In genomic region chr4:20326460-20326859, GRCh38 we compare ENCODE assay signal across 30 cellular contexts.
"Had no signal": no experiment of that assay in that cellular context is flagged by ENCODE, and none has a peak within 500 bp of the region (broad histone marks: within the 10 kb centered on the region; RNA-seq: fewer than 3 reads in every experiment).

No MANE protein-coding gene starts in this region.

- H3K36me3 Mint-ChIP-seq: activated naive CD8-positive, alpha-beta T cell treated with anti-CD3 and anti-CD28 coated beads for 36 hours; memory B cell; natural killer cell had no signal

- H3K27me3 Mint-ChIP-seq: activated naive CD8-positive, alpha-beta T cell treated with anti-CD3 and anti-CD28 coated beads for 36 hours; memory B cell; progenitor cell of endocrine pancreas had no signal

- ATAC-seq: activated CD4-positive, CD25-positive, alpha-beta regulatory T cell treated with anti-CD3 and anti-CD28 coated beads, Interleukin-2, amount 50 U/mL, for 24 hours; left colon; natural killer cell; right lobe of liver; stimulated activated naive CD8-positive, alpha-beta T cell treated with anti-CD3 and anti-CD28 coated beads, Interleukin-15, Interleukin-2, amounts not matched to agents 100 U/mL and 50 U/mL, for 24 hours had no signal

- H3K36me3 ChIP-seq: brain microvascular endothelial cell, neutrophil, right lobe of liver, transverse colon, WERI-Rb-1 had no signal

- H3K4me3 ChIP-seq: coronary artery, dorsolateral prefrontal cortex, right lobe of liver, testis, transverse colon had no signal

- H3K4me3 Mint-ChIP-seq: activated naive CD4-positive, alpha-beta T cell treated with anti-CD3 and anti-CD28 coated beads for 36 hours; activated naive CD8-positive, alpha-beta T cell treated with anti-CD3 and anti-CD28 coated beads for 36 hours; memory B cell; natural killer cell; T-helper 2 cell treated with Interferon-gamma antibody and Interleukin-4, amounts not matched to agents 5 μg/mL and 100 μg/mL, for 36 hours had no signal

- DNase-seq: activated CD4-positive, alpha-beta T cell treated with anti-CD3 and anti-CD28 coated beads for 48 hours; activated CD4-positive, alpha-beta T cell treated with anti-CD3 and anti-CD28 coated beads, Interleukin-2, amount 50 U/mL, for 48 hours; activated CD8-positive, alpha-beta memory T cell treated with anti-CD3 and anti-CD28 coated beads for 24 hours; activated effector memory CD4-positive, alpha-beta T cell treated with anti-CD3 and anti-CD28 coated beads, Interleukin-2, amount 50 U/mL, for 16 hours; activated naive CD4-positive, alpha-beta T cell treated with anti-CD3 and anti-CD28 coated beads for 36 hours; activated naive CD8-positive, alpha-beta T cell treated with anti-CD3 and anti-CD28 coated beads for 36 hours; amniotic stem cell; brain microvascular endothelial cell; dorsolateral prefrontal cortex; effector memory CD4-positive, alpha-beta T cell; erythroblast; head of caudate nucleus; hippocampal formation; left colon; natural killer cell; right lobe of liver; stimulated activated CD4-positive, alpha-beta T cell treated with anti-CD3 and anti-CD28 coated beads, Interleukin-4, amount 100 ng/mL, for 1 hour; stimulated activated naive CD8-positive, alpha-beta T cell treated with anti-CD3 and anti-CD28 coated beads, Interleukin-15, Interleukin-2, amounts not matched to agents 100 U/mL and 50 U/mL, for 24 hours; T-helper 1 cell; testis; transverse colon; WERI-Rb-1 had no signal

- H3K9me3 Mint-ChIP-seq: activated naive CD4-positive, alpha-beta T cell treated with anti-CD3 and anti-CD28 coated beads for 36 hours; activated naive CD8-positive, alpha-beta T cell treated with anti-CD3 and anti-CD28 coated beads for 36 hours; T-helper 2 cell treated with Interferon-gamma antibody and Interleukin-4, amounts not matched to agents 5 μg/mL and 100 μg/mL, for 36 hours had no signal

- H3K27me3 ChIP-seq: brain microvascular endothelial cell, dorsolateral prefrontal cortex, neutrophil, right lobe of liver, testis, transverse colon had no signal

- FAIRE-seq: astrocyte, keratinocyte had no signal

- H3K27ac Mint-ChIP-seq: activated naive CD4-positive, alpha-beta T cell treated with anti-CD3 and anti-CD28 coated beads for 36 hours; activated naive CD8-positive, alpha-beta T cell treated with anti-CD3 and anti-CD28 coated beads for 36 hours; memory B cell; natural killer cell; progenitor cell of endocrine pancreas; T-helper 2 cell treated with Interferon-gamma antibody and Interleukin-4, amounts not matched to agents 5 μg/mL and 100 μg/mL, for 36 hours had no signal

- H3K4me1 ChIP-seq: right lobe of liver, testis had no signal

- H3K27ac ChIP-seq: brain microvascular endothelial cell, coronary artery, neutrophil, right lobe of liver, testis, transverse colon, WERI-Rb-1 had no signal

- H3K4me1 Mint-ChIP-seq: activated naive CD8-positive, alpha-beta T cell treated with anti-CD3 and anti-CD28 coated beads for 36 hours; memory B cell; natural killer cell had no signal

- H3K9me3 ChIP-seq: neutrophil, right lobe of liver, testis, transverse colon had no signal
